8 cellular contexts compared by ENCODE assay signal in the genomic region with DNA sequence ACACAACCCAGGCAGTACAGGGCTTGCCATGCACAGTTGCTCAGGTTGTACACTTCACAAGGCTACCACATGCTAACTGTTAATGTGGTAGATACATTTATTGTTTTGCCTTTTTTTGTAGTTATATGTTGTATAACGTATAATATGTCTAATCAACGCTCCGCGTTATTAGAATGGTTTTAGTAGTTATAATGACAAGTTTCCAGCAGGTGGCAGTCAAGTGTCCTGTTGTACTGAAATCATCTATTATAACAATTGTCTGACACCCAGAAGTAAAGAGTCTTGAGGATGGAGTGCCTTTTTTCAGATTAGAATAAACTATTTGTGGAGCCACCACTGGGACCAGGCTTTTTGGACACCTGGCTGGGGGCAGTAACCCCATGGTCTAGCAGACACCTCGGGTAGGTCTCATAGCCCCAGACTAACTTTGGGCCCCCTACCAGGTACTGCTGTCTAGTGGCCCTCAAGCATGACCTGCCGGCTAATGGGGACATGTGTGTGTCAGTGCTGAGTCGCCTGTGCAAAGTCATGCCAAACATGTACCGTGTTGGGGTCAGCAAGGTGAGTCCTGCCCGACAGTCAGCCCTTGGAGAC. TPM values are rescaled to one million over a fixed set of nuclear protein-coding genes. Genes with fewer than 3 reads are reported as not detected.
A peak's percentile ranks its signal among the peaks of the same experiment; 100 is the strongest.
DNase-seq lines count a peak whose midpoint lies in the region; ATAC-seq and TF ChIP-seq lines count a peak whose summit lies in the region.

No MANE protein-coding gene starts in this region.

- ATAC-seq in left lung (peak; percentile 68), GM21367 (IDR thresholded peaks at IDR 0.05; ENCODE audit: unreplicated experiment) (no peak)

- TF ChIP-seq RAD21 in Ishikawa (IDR thresholded peaks at IDR 0.05; ENCODE audit: low read depth), result peak; percentile 66

- TF ChIP-seq CTCF in left lung (IDR thresholded peaks at IDR 0.05), result peak; percentile 27 to 54
- peak; percentile 56 to 81 (median 63) for TF ChIP-seq CTCF in tibial nerve (IDR thresholded peaks at IDR 0.05)

- H3K27ac ChIP-seq in left lung (no peak overlapping the region), tibial nerve (no peak overlapping the region)

- TF ChIP-seq POLR2A in tibial nerve (IDR thresholded peaks at IDR 0.05), result no peak

- H3K9me3 ChIP-seq in left lung (no peaks in the 10 kb centered on the region), tibial nerve (no peaks in the 10 kb centered on the region)

- TF ChIP-seq EP300 in Ishikawa (IDR thresholded peaks at IDR 0.05; ENCODE audit: borderline replicate concordance) (no peak), tibial nerve (IDR thresholded peaks at IDR 0.05) (no peak)

- no peaks in the 10 kb centered on the region for H3K36me3 ChIP-seq in left lung
- no peaks in the 10 kb centered on the region for H3K36me3 ChIP-seq in tibial nerve

- peak; percentile 20 for DNase-seq in NCI-H2196 (lab: John Stamatoyannopoulos, UW; ENCODE audit: unreplicated experiment)
- DNase-seq in NCI-H2196 treated with DMSO at 0.1 percent for 48 hours (lab: John Stamatoyannopoulos, UW; ENCODE audit: unreplicated experiment), result no peak
- peak; percentile 66 for DNase-seq in SHP77 treated with DMSO at 0.1 percent for 48 hours (lab: John Stamatoyannopoulos, UW)
- DNase-seq in central memory CD4-positive, alpha-beta T cell, result peak; percentile 48
- DNase-seq in left lung, result no peak
- peak in 1 of 2 donors; percentile 84 for DNase-seq in tibial nerve (ENCODE audit: low spot score in 2 of 2)

- H3K27me3 ChIP-seq in left lung (peaks cover 0 to 17% of the 10 kb centered on the region in 2 donors), tibial nerve (no peaks in the 10 kb centered on the region)

- WGBS in tibial nerve, 2 donors, result 15 to 24% methylated on average over 7 to 9 of the region's 9 CpGs

- no peak overlapping the region for H3K4me3 ChIP-seq in left lung
- H3K4me3 ChIP-seq in tibial nerve, result no peak overlapping the region

- H3K4me1 ChIP-seq in left lung, result no peaks in the 10 kb centered on the region
- H3K4me1 ChIP-seq in tibial nerve, result peaks cover 0 to 20% (median 0%) of the 10 kb centered on the region in 4 donors

- intact Hi-C loops in left lung (cut with DNase I), result no loop called here

TF ChIP-seq in Ishikawa, 13 proteins besides CTCF, POLR2A, EP300 and RAD21:
- no peak for TF ChIP-seq YY1 (IDR thresholded peaks at IDR 0.05; ENCODE audit: low read depth)
- no peak for TF ChIP-seq TCF12 (IDR thresholded peaks at IDR 0.05; ENCODE audit: low read depth)
- TF ChIP-seq CREB1 (IDR thresholded peaks at IDR 0.05; ENCODE audit: low read depth), result no peak
- no peak for TF ChIP-seq CEBPB (IDR thresholded peaks at IDR 0.05)
- no peak for TF ChIP-seq TEAD4 (IDR thresholded peaks at IDR 0.05)
- TF ChIP-seq NFIC (IDR thresholded peaks at IDR 0.05), result no peak

RNA-seq across cellular contexts. Expression of gene MYO15A, which starts 32.8 kb away (rescaled TPM):
- total RNA-seq in left lung, result 1 to 10 TPM; 1.3 to 1.6 TPM
- total RNA-seq in tibial nerve, result 1 to 10 TPM; 2.3 to 7.5 (median 2.9) TPM

RNA-seq across cellular contexts. Expression of gene ALKBH5, which starts 42.3 kb away (rescaled TPM):
- total RNA-seq in left lung (10 to 100 TPM; 87.6 to 99.6 TPM), tibial nerve (100 to 1,000 TPM in 1 of 4 donors, 10 to 100 TPM in 3; 73.9 to 110 (median 93.6) TPM)

RNA-seq across cellular contexts. Expression of gene DRG2, which starts 53.6 kb away (rescaled TPM):
- total RNA-seq in left lung (10 to 100 TPM; 30.1 to 32.9 TPM), tibial nerve (10 to 100 TPM; 29.5 to 55.1 (median 43.3) TPM)

Comparison
In these comparisons a context has a peak if more than half of its experiments do, and no peak if none do; other contexts are left out.
1. DNase-seq: peak in NCI-H2196 (single experiment), SHP77 treated with DMSO at 0.1 percent for 48 hours (single experiment) and central memory CD4-positive, alpha-beta T cell (single experiment); none in NCI-H2196 treated with DMSO at 0.1 percent for 48 hours (single experiment) and left lung (0 of 2).